ENCODE assay signal across 19 cellular contexts in the genomic region with DNA sequence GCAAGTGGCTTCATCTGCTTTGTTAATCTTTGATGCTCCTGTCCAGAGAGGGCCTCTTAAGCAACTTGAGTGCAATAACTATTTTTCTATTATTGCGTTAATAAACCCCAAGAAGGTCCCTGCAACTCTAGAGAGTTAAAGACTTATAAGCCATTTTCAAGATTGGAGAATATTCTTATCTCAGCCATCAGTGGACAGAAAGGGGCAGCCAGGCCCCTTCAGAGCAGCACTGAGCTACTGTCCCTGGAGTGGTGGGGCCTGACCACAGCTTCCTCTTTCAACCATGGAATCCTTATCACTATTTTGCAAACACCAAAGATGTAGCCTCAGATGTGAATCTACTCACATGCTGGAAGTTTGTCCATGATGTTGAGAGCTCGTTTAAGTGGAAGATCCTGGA. TPM values are rescaled to one million over a fixed set of nuclear protein-coding genes. Genes with fewer than 3 reads are reported as not detected.
"Had no signal": no experiment of that assay in that cellular context is flagged by ENCODE, and none has a peak within 500 bp of the region (broad histone marks: within the 10 kb centered on the region; RNA-seq: fewer than 3 reads in every experiment).

No MANE protein-coding gene starts in this region.

- H3K4me1 Mint-ChIP-seq: nephron had no signal

- H3K27ac ChIP-seq: colonic mucosa, heart left ventricle, thyroid gland, uterus had no signal

- DNase-seq: activated CD4-positive, alpha-beta T cell treated with anti-CD3 and anti-CD28 coated beads, Interleukin-2, amount 50 U/mL, for 48 hours; activated naive CD4-positive, alpha-beta T cell treated with anti-CD3 and anti-CD28 coated beads for 36 hours; caudate nucleus; colonic mucosa; heart left ventricle; islet precursor cell; occipital lobe; right cardiac atrium; small intestine; T1000; thyroid gland; uterus had no signal

- H3K4me3 Mint-ChIP-seq: activated naive CD4-positive, alpha-beta T cell treated with anti-CD3 and anti-CD28 coated beads for 36 hours; nephron had no signal

- H3K9me3 ChIP-seq: colonic mucosa, heart left ventricle, thyroid gland, uterus had no signal

- H3K36me3 ChIP-seq: colonic mucosa, heart left ventricle, thyroid gland, uterus had no signal

- H3K4me3 ChIP-seq: colonic mucosa, heart left ventricle, thyroid gland, uterus had no signal

- H3K27ac Mint-ChIP-seq: activated naive CD4-positive, alpha-beta T cell treated with anti-CD3 and anti-CD28 coated beads for 36 hours; nephron; progenitor cell of endocrine pancreas had no signal

- H3K4me1 ChIP-seq: colonic mucosa, heart left ventricle, thyroid gland, uterus had no signal

- H3K27me3 ChIP-seq: colonic mucosa, thyroid gland, uterus had no signal

- ATAC-seq: heart left ventricle, left lobe of liver, right cardiac atrium had no signal

- H3K9me3 Mint-ChIP-seq: activated naive CD4-positive, alpha-beta T cell treated with anti-CD3 and anti-CD28 coated beads for 36 hours; nephron had no signal

RNA-seq across cellular contexts. Expression of gene MAS1L, which starts 2.8 kb away (rescaled TPM):
- total RNA-seq: activated naive CD4-positive, alpha-beta T cell treated with anti-CD3 and anti-CD28 coated beads for 36 hours; endothelial cell of umbilical vein; fibroblast of lung; frontal cortex; heart left ventricle; left lobe of liver; occipital lobe; progenitor cell of endocrine pancreas; right cardiac atrium; thyroid gland had no signal

RNA-seq across cellular contexts. Expression of gene OR2H1, which starts 33.6 kb away (rescaled TPM):
- total RNA-seq: activated naive CD4-positive, alpha-beta T cell treated with anti-CD3 and anti-CD28 coated beads for 36 hours; colonic mucosa; endothelial cell of umbilical vein; fibroblast of lung; heart left ventricle; left lobe of liver; mucosa of gallbladder; occipital lobe; progenitor cell of endocrine pancreas; right cardiac atrium; thyroid gland; uterus had no signal

RNA-seq across cellular contexts. Expression of gene OR11A1, which starts 33.7 kb away (rescaled TPM):
- total RNA-seq: activated naive CD4-positive, alpha-beta T cell treated with anti-CD3 and anti-CD28 coated beads for 36 hours; colonic mucosa; endothelial cell of umbilical vein; fibroblast of lung; frontal cortex; heart left ventricle; left lobe of liver; mucosa of gallbladder; occipital lobe; progenitor cell of endocrine pancreas; right cardiac atrium; thyroid gland; uterus had no signal

RNA-seq across cellular contexts. Expression of gene OR10C1, which starts 51.4 kb away (rescaled TPM):
- total RNA-seq: activated naive CD4-positive, alpha-beta T cell treated with anti-CD3 and anti-CD28 coated beads for 36 hours; colonic mucosa; endothelial cell of umbilical vein; fibroblast of lung; frontal cortex; heart left ventricle; left lobe of liver; mucosa of gallbladder; occipital lobe; progenitor cell of endocrine pancreas; right cardiac atrium; thyroid gland; uterus had no signal
